Comparison of ENCODE assay signal across 12 cellular contexts in the genomic region with DNA sequence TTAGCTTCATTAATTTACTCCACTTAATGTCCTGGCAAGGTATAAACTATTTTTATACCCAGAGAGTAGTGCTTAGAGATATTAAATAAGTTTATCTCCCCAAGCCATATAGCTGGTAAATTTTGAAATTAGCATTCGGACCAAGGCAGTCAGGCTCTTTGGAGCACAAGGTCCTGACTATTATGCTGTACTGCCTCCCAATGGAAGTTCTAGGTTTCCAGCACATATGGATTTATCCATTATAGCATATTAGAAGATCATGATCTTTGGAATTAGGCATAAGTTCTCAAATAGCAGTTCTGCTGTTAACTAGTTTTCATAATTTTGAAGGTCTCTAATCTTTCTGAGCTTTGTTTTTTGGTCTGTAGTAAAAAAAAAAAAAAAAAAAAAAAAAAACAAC.
A peak's percentile ranks its signal among the peaks of the same experiment; 100 is the strongest.
DNase-seq lines count a peak whose midpoint lies in the region; ATAC-seq and TF ChIP-seq lines count a peak whose summit lies in the region.
"Had no signal": no experiment of that assay in that cellular context is flagged by ENCODE, and none has a peak within 500 bp of the region (broad histone marks: within the 10 kb centered on the region; RNA-seq: fewer than 3 reads in every experiment).

No MANE protein-coding gene starts in this region.

- H3K36me3 ChIP-seq in ascending aorta: no peaks in the 10 kb centered on the region

- H3K27ac ChIP-seq in ascending aorta: no peak overlapping the region
- H3K27ac ChIP-seq: SK-N-MC had no signal

- H3K9me3 ChIP-seq in ascending aorta: no peaks in the 10 kb centered on the region

- no peak for ATAC-seq in GM21526 (IDR thresholded peaks at IDR 0.05; ENCODE audit: low FRiP score, unreplicated experiment)
- ATAC-seq: activated CD4-positive, alpha-beta T cell treated with anti-CD3 and anti-CD28 coated beads for 36 hours; left cardiac atrium had no signal

- no peaks in the 10 kb centered on the region for H3K4me1 ChIP-seq in ascending aorta

- intact Hi-C loops in ascending aorta (cut with DNase I): no loop called here

- peak; percentile 27 for DNase-seq in NCI-H2107 treated with DMSO at 0.1 percent for 48 hours (lab: John Stamatoyannopoulos, UW; ENCODE audit: unreplicated experiment)
- no peak for DNase-seq in NCI-H2107 (lab: John Stamatoyannopoulos, UW)
- DNase-seq in OCI-M1 (lab: John Stamatoyannopoulos, UW): peak; percentile 25
- peak; percentile 34 for DNase-seq in epithelial cell of esophagus (ENCODE audit: low read depth)
- peak; percentile 12 for DNase-seq in putamen (ENCODE audit: low spot score)
- DNase-seq in COLO829 (ENCODE audit: low spot score): no peak
- no peak for DNase-seq in ascending aorta (ENCODE audit: low spot score in 2 of 2)
- DNase-seq: activated CD4-positive, alpha-beta T cell treated with anti-CD3 and anti-CD28 coated beads for 36 hours; activated gamma-delta T cell; left cardiac atrium had no signal

- no peaks in the 10 kb centered on the region for H3K27me3 ChIP-seq in ascending aorta

- H3K4me3 ChIP-seq in epithelial cell of esophagus (ENCODE audit: low read length): no peak overlapping the region
- no peak overlapping the region for H3K4me3 ChIP-seq in ascending aorta
- H3K4me3 ChIP-seq: SK-N-MC had no signal

- TF ChIP-seq CTCF in epithelial cell of esophagus (IDR thresholded peaks at IDR 0.05; ENCODE audit: insufficient read depth, low read depth, low read length, missing control alignments) (peak; percentile 56), ascending aorta (IDR thresholded peaks at IDR 0.05) (no peak)

Comparison
In these comparisons a context has a peak if more than half of its experiments do, and no peak if none do; other contexts are left out.
1. DNase-seq: peak in NCI-H2107 treated with DMSO at 0.1 percent for 48 hours (single experiment), OCI-M1 (single experiment), epithelial cell of esophagus (single experiment) and putamen (single experiment); none in NCI-H2107 (single experiment), COLO829 (single experiment) and ascending aorta (0 of 2).